7 cellular contexts compared by ENCODE assay signal in the genomic region with DNA sequence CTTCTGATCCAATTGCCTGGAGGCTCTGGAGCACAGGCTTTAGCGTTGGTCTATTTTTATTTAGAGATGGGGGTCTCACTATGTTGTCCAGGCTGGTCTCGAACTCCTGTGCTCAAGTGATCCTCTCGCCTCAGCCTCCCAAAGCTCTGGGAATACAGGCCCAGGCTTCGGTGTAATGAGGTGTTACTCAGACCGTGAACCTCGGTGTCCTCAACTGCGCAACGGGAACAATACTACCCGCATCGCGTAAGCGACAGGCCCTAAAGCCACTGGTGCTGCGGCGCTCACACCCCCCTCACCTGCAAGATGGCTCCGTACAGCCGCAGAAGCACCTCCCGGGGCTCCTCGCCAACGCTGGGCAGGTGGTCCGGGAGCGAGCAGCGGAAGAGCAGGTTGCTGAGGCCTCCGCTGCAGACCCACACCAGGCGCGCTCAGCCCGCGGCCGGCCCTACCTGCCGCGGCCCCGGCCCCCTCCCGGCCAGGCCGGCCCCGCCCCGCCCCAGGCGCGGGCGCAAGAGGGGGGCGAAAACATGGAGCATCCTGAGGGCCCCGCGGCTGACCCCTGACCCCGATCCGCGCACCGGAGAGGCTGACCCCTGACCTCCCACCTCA. TPM values are rescaled to one million over a fixed set of nuclear protein-coding genes. Genes with fewer than 3 reads are reported as not detected.
DNase-seq lines count a peak whose midpoint lies in the region; ATAC-seq and TF ChIP-seq lines count a peak whose summit lies in the region.
"Had no signal": no experiment of that assay in that cellular context is flagged by ENCODE, and none has a peak within 500 bp of the region (broad histone marks: within the 10 kb centered on the region; RNA-seq: fewer than 3 reads in every experiment).

No MANE protein-coding gene starts in this region.

- CTCF ChIA-PET in Calu3 (lab: Charles Lee), result interaction anchor here (0.6 kb wide), 1 partner anchor 47 kb away, joined by 3 read pairs; no protein-coding TSS in a partner anchor

- intact Hi-C loops in Calu3 (cut with micrococcal nuclease; ENCODE audit: unreplicated experiment) (loop anchor here (5.0 kb wide), 1 partner anchor 40 kb away; no protein-coding TSS in a partner anchor), adrenal gland (cut with DNase I) (no loop called here)

- H3K27ac ChIP-seq in HUES48 (ENCODE audit: low read depth, low read length) (peak overlapping the region; percentile 99), adrenal gland (peak overlapping the region; percentile 92 to 99 (median 97)), muscle layer of colon (ENCODE audit: low read depth, low read length) (peak overlapping the region; percentile 84)

- H3K4me1 ChIP-seq in HUES48 (ENCODE audit: control insufficient read depth, insufficient read depth, low read length) (0 out of 2 replicates have a peak, but pooled peaks cover 5% of the 10 kb centered on the region), adrenal gland (replicated peaks in 1 of 2) (peaks cover 27 to 33% of the 10 kb centered on the region in 2 donors), muscle layer of colon (ENCODE audit: insufficient read depth, low read length) (peaks cover 26% of the 10 kb centered on the region)

- ATAC-seq in GM18867 (IDR thresholded peaks at IDR 0.05; ENCODE audit: unreplicated experiment) (no peak), GM18873 (IDR thresholded peaks at IDR 0.05; ENCODE audit: low FRiP score, unreplicated experiment) (no peak)

- peak overlapping the region; percentile 90 for H3K27ac Mint-ChIP-seq in Calu3 (ENCODE audit: unreplicated experiment)

- peak overlapping the region; percentile 97 for H3K4me3 Mint-ChIP-seq in Calu3 (ENCODE audit: low read depth, unreplicated experiment)

- H3K4me1 Mint-ChIP-seq in Calu3 (ENCODE audit: low read depth, unreplicated experiment), result no peaks in the 10 kb centered on the region

- peak overlapping the region; percentile 94 for H3K4me3 ChIP-seq in HUES48 (ENCODE audit: low read depth, low read length)
- H3K4me3 ChIP-seq in adrenal gland, result peak overlapping the region; percentile 58 to 80 (median 66)
- peak overlapping the region; percentile 79 to 95 for H3K4me3 ChIP-seq in muscle layer of colon (ENCODE audit: low read depth in 1 of 2, low read length in 2 of 2)

- H3K9ac ChIP-seq in HUES48 (ENCODE audit: low read depth, low read length) (peak overlapping the region; percentile 96), muscle layer of colon (ENCODE audit: low read length) (peak overlapping the region; percentile 67)

- no peaks in the 10 kb centered on the region for H3K27me3 Mint-ChIP-seq in Calu3 (ENCODE audit: unreplicated experiment)

- DNase-seq in Calu3, result no peak
- DNase-seq in adrenal gland, result peak in 4 of 7 donors; percentile 36 to 71 (median 54)

- no peaks in the 10 kb centered on the region for H3K9me3 ChIP-seq in HUES48 (ENCODE audit: control insufficient read depth, insufficient read depth, low read length)
- no peaks in the 10 kb centered on the region for H3K9me3 ChIP-seq in adrenal gland (replicated peaks in 1 of 3)
- H3K9me3 ChIP-seq in muscle layer of colon (ENCODE audit: low read length), result no peaks in the 10 kb centered on the region

- H3K36me3 Mint-ChIP-seq in Calu3 (ENCODE audit: insufficient read depth, unreplicated experiment), result peaks cover 67% of the 10 kb centered on the region

- TF ChIP-seq CTCF in Calu3 (IDR thresholded peaks at IDR 0.05; ENCODE audit: unreplicated experiment) (no peak), adrenal gland (IDR thresholded peaks at IDR 0.05) (no peak)

- no TSS peak for BruUV-seq in Calu3 (replicated peaks; lab: Mats Ljungman, UMichigan)

- no peak for TF ChIP-seq POLR2A in adrenal gland (IDR thresholded peaks at IDR 0.05)

- 5 to 11% (median 7%) methylated on average over 22 to 45 of the region's 45 CpGs; no CpG with 5 or more reads in 1 of the 4 donors for WGBS in adrenal gland, 4 donors

- H3K36me3 ChIP-seq in HUES48 (ENCODE audit: control insufficient read depth, insufficient read depth, low read length) (peaks cover 33% of the 10 kb centered on the region), adrenal gland (replicated peaks in 1 of 2) (no peaks in the 10 kb centered on the region), muscle layer of colon (ENCODE audit: insufficient read depth, low read length) (peaks cover 4% of the 10 kb centered on the region)

- H3K9me3 Mint-ChIP-seq in Calu3 (ENCODE audit: low read depth, unreplicated experiment), result no peaks in the 10 kb centered on the region

- no peaks in the 10 kb centered on the region for H3K27me3 ChIP-seq in HUES48 (ENCODE audit: control insufficient read depth, insufficient read depth, low read length)
- no peaks in the 10 kb centered on the region for H3K27me3 ChIP-seq in adrenal gland
- H3K27me3 ChIP-seq in muscle layer of colon (ENCODE audit: control insufficient read depth in 1 of 2, insufficient read depth in 2 of 2, low read length in 2 of 2), result peaks cover 0 to 13% of the 10 kb centered on the region in 2 donors

RNA-seq across cellular contexts. Expression of a gene that starts 0.6 kb away (rescaled TPM):
- total RNA-seq in Calu3 (2022), result 80.9 and 83.2 TPM in 2 replicates
- 100 to 1,000 TPM in 3 of 8 donors, 10 to 100 TPM in 5; 34.1 to 110 (median 78.6) TPM for total RNA-seq in adrenal gland
- polyA plus RNA-seq in adrenal gland, result 100 to 1,000 TPM in 2 of 3 donors, 10 to 100 TPM in 1; 44.4 to 917 (median 477) TPM

RNA-seq across cellular contexts. Expression of a gene that starts 3.8 kb away (rescaled TPM):
- 72.6 and 77.0 TPM in 2 replicates for total RNA-seq in Calu3 (2022)
- 10 to 100 TPM in 6 of 8 donors, 1 to 10 TPM in 2; 6.2 to 22.9 (median 16.5) TPM for total RNA-seq in adrenal gland
- 10 to 100 TPM in 2 of 3 donors, 1 to 10 TPM in 1; 7.7 to 76.1 (median 28.7) TPM for polyA plus RNA-seq in adrenal gland

RNA-seq across cellular contexts. Expression of a gene that starts 18.5 kb away (rescaled TPM):
- 2.9 and 3.1 TPM in 2 replicates for total RNA-seq in Calu3 (2022)
- total RNA-seq in adrenal gland, result 10 to 100 TPM; 14.8 to 30.1 (median 20.7) TPM
- polyA plus RNA-seq in adrenal gland, result 10 to 100 TPM in 1 of 3 donors, 1 to 10 TPM in 2; 4.4 to 13.4 (median 5.0) TPM

RNA-seq across cellular contexts. Expression of a gene that starts 19.3 kb away (rescaled TPM):
- total RNA-seq in Calu3 (2022) (not detected in 2 replicates), adrenal gland (1 to 10 TPM in 2 of 8 donors, under 1 TPM in 3, not detected in 3; 0.57 to 7.2 (median 0.87) TPM)
- polyA plus RNA-seq in adrenal gland, result under 1 TPM in 1 of 3 donors, not detected in 2; 0.81 TPM
- total RNA-seq: SK-MEL-5 had no signal

RNA-seq across cellular contexts. Expression of a gene that starts 36.4 kb away (rescaled TPM):
- total RNA-seq in Calu3 (2022) (1.6 and 3.0 TPM in 2 replicates), adrenal gland (under 1 TPM in 6 of 8 donors, not detected in 2; 0.06 to 0.69 (median 0.30) TPM)
- under 1 TPM; 0.09 to 0.24 (median 0.24) TPM for polyA plus RNA-seq in adrenal gland
